Comparison of ENCODE assay signal across 1 cellular context in the genomic region with DNA sequence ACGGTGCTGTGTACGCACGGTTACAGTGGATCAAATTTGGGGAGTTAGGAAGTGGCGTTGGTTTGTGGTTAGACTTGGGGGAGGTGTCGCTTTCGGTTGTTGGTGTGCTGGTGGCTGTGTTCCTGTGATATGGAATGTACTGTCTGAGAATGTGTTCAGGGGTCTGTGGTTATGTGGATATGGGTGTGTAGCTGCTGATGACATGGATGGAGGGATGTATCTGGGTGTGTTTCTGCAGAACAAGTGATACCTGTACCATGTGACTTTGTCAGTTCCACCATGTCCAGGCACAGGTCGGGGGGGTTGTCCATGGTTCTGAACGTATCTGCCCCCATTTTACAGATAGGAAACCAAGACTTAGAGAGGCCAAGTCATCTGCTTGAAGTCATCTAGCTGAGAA.
TF ChIP-seq lines count a peak whose summit lies in the region.

No MANE protein-coding gene starts in this region.

TF ChIP-seq in H1, 55 proteins besides CTCF, POLR2A, EP300 and RAD21:
- TF ChIP-seq SP1 (IDR thresholded peaks at IDR 0.05; ENCODE audit: low read depth, low read length) (no peak), PHF8 (conservative IDR thresholded peaks at IDR 0.05; ENCODE audit: low read depth, low read length) (no peak), CBX5 (IDR thresholded peaks at IDR 0.05; ENCODE audit: low read depth, low read length) (no peak), CHD2 (IDR thresholded peaks at IDR 0.05; ENCODE audit: low read length) (no peak), CREB1 (IDR thresholded peaks at IDR 0.05) (no peak), NANOG (IDR thresholded peaks at IDR 0.05; ENCODE audit: insufficient read depth, low read depth, low read length, poor library complexity, severe bottlenecking) (no peak)
